12 cellular contexts compared by ENCODE assay signal in the genomic region with DNA sequence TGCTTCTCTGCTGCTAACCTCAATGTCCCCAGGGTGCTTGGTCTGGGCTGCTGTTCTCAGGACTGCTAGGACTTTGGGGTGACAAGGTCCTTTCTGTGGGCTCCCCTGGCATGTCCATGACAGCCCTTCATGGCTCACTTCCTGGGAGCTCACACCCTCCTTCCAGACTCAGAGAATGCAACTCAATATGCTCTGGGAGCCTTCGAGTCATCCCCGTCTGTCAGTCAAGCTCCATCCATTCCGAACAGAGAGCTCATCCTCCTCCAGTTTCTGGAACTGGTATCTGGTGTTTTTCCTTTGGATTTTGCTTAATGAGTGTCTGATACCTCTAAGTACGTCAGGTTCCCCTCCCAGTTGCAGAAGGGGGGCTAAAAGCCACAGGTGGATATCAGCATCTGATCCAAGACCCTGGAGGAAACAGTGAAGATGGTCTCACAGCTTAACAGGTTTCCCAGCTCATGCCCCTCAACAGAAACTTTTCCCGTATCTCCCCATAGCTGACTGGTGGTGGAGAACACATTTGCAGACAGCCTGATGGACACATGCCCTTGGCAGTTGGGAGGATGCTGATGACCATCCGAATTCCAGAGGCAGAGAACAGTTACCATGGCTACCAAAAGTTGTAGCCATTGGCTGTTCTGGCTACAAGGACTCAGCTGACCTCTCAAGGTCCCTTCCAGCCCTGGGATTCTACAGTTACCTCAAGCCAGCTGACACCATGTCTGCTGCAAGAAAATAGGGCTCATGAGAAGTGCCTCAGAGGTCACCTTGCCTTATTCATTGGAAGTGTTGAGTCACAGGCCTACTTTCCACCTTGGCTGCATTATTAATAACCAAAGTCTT. TPM values are rescaled to one million over a fixed set of nuclear protein-coding genes. Genes with fewer than 3 reads are reported as not detected.
A peak's percentile ranks its signal among the peaks of the same experiment; 100 is the strongest.
DNase-seq lines count a peak whose midpoint lies in the region; ATAC-seq and TF ChIP-seq lines count a peak whose summit lies in the region.
"Had no signal": no experiment of that assay in that cellular context is flagged by ENCODE, and none has a peak within 500 bp of the region (broad histone marks: within the 10 kb centered on the region; RNA-seq: fewer than 3 reads in every experiment).

No MANE protein-coding gene starts in this region.

- H3K9me3 Mint-ChIP-seq in activated T-helper 1 cell treated with anti-CD3 and anti-CD28 coated beads, Interleukin-12 subunit alpha, Interleukin-12 subunit beta, Interleukin-2, Interleukin-4 antibody, amounts not matched to agents 30 ng/mL and 10 ng/mL and 1 ng/mL, durations not matched to agents 14 hours and 24 hours and 36 hours: no peaks in the 10 kb centered on the region

- DNase-seq in cardiac muscle cell (ENCODE audit: low read depth in 1 of 2, low spot score in 1 of 2): no peak
- no peak for DNase-seq in Right ventricle myocardium superior
- no peak for DNase-seq in activated T-helper 1 cell treated with anti-CD3 and anti-CD28 coated beads, Interleukin-12 subunit alpha, Interleukin-12 subunit beta, Interleukin-2, Interleukin-4 antibody, amounts not matched to agents 30 ng/mL and 10 ng/mL and 1 ng/mL, durations not matched to agents 14 hours and 24 hours and 36 hours (ENCODE audit: low spot score)
- DNase-seq in fibroblast of peridontal ligament (ENCODE audit: extremely low read depth): peak; percentile 8
- DNase-seq in stromal cell of bone marrow (ENCODE audit: low read depth): peak; percentile 28
- DNase-seq in NOMO-1 (lab: John Stamatoyannopoulos, UW; ENCODE audit: unreplicated experiment in 2 of 2): no peak
- no peak for DNase-seq in LoVo (ENCODE audit: low spot score)
- DNase-seq: NCI-H1417 treated with DMSO at 0.1 percent for 48 hours; NK-92 treated with Interleukin-12 subunit alpha and Interleukin-12 subunit beta, amount 100 ng/mL, for 24 hours; T1000 had no signal

- no peaks in the 10 kb centered on the region for H3K9me3 ChIP-seq in cardiac muscle cell (ENCODE audit: low read depth)
- H3K9me3 ChIP-seq: tibial nerve had no signal

- peak overlapping the region; percentile 36 for H3K27ac ChIP-seq in cardiac muscle cell

- H3K27me3 ChIP-seq in cardiac muscle cell: no peaks in the 10 kb centered on the region
- H3K27me3 ChIP-seq: tibial nerve had no signal

- peaks cover 37% of the 10 kb centered on the region for H3K36me3 Mint-ChIP-seq in activated T-helper 1 cell treated with anti-CD3 and anti-CD28 coated beads, Interleukin-12 subunit alpha, Interleukin-12 subunit beta, Interleukin-2, Interleukin-4 antibody, amounts not matched to agents 30 ng/mL and 10 ng/mL and 1 ng/mL, durations not matched to agents 14 hours and 24 hours and 36 hours (ENCODE audit: low read depth)

- intact Hi-C loops in Right ventricle myocardium superior (cut with DNase I): no loop called here
- intact Hi-C loops in activated T-helper 1 cell treated with anti-CD3 and anti-CD28 coated beads, Interleukin-12 subunit alpha, Interleukin-12 subunit beta, Interleukin-2, Interleukin-4 antibody, amounts not matched to agents 30 ng/mL and 10 ng/mL and 1 ng/mL, durations not matched to agents 14 hours and 24 hours and 36 hours (cut with micrococcal nuclease): no loop called here

- H3K27ac Mint-ChIP-seq in activated T-helper 1 cell treated with anti-CD3 and anti-CD28 coated beads, Interleukin-12 subunit alpha, Interleukin-12 subunit beta, Interleukin-2, Interleukin-4 antibody, amounts not matched to agents 30 ng/mL and 10 ng/mL and 1 ng/mL, durations not matched to agents 14 hours and 24 hours and 36 hours: peak overlapping the region; percentile 83

- no peaks in the 10 kb centered on the region for H3K4me1 ChIP-seq in cardiac muscle cell (ENCODE audit: low read depth)

- ATAC-seq in Right ventricle myocardium superior (ENCODE audit: poor library complexity) (no peak), HG03196 (IDR thresholded peaks at IDR 0.05; ENCODE audit: unreplicated experiment) (no peak)

- peaks cover 37% of the 10 kb centered on the region for H3K36me3 ChIP-seq in cardiac muscle cell

- no peak overlapping the region for H3K4me3 Mint-ChIP-seq in activated T-helper 1 cell treated with anti-CD3 and anti-CD28 coated beads, Interleukin-12 subunit alpha, Interleukin-12 subunit beta, Interleukin-2, Interleukin-4 antibody, amounts not matched to agents 30 ng/mL and 10 ng/mL and 1 ng/mL, durations not matched to agents 14 hours and 24 hours and 36 hours

- no peak for TF ChIP-seq CTCF in cardiac muscle cell (IDR thresholded peaks at IDR 0.05; ENCODE audit: low read depth, low read length)

- H3K4me3 ChIP-seq in cardiac muscle cell: no peak overlapping the region
- H3K4me3 ChIP-seq: tibial nerve had no signal

- no peaks in the 10 kb centered on the region for H3K27me3 Mint-ChIP-seq in activated T-helper 1 cell treated with anti-CD3 and anti-CD28 coated beads, Interleukin-12 subunit alpha, Interleukin-12 subunit beta, Interleukin-2, Interleukin-4 antibody, amounts not matched to agents 30 ng/mL and 10 ng/mL and 1 ng/mL, durations not matched to agents 14 hours and 24 hours and 36 hours (ENCODE audit: insufficient read depth)

- H3K4me1 Mint-ChIP-seq in activated T-helper 1 cell treated with anti-CD3 and anti-CD28 coated beads, Interleukin-12 subunit alpha, Interleukin-12 subunit beta, Interleukin-2, Interleukin-4 antibody, amounts not matched to agents 30 ng/mL and 10 ng/mL and 1 ng/mL, durations not matched to agents 14 hours and 24 hours and 36 hours (ENCODE audit: low read depth): peaks cover 44% of the 10 kb centered on the region

RNA-seq across cellular contexts. Expression of gene RAB35, which starts 9.5 kb away (rescaled TPM):
- total RNA-seq in cardiac muscle cell (27.5 and 33.4 TPM in 2 replicates), Right ventricle myocardium superior (23.6 TPM)
- polyA plus RNA-seq in cardiac muscle cell: 20.6 and 25.4 TPM in 2 replicates
- 89.2 and 94.2 TPM in 2 replicates for total RNA-seq in activated T-helper 1 cell treated with anti-CD3 and anti-CD28 coated beads, Interleukin-12 subunit alpha, Interleukin-12 subunit beta, Interleukin-2, Interleukin-4 antibody, amounts not matched to agents 30 ng/mL and 10 ng/mL and 1 ng/mL, durations not matched to agents 14 hours and 24 hours and 36 hours

Comparison
In these comparisons a context has a peak if more than half of its experiments do, and no peak if none do; other contexts are left out.
1. DNase-seq: peak in fibroblast of peridontal ligament (single experiment) and stromal cell of bone marrow (single experiment); none in cardiac muscle cell (0 of 2), Right ventricle myocardium superior (single experiment), activated T-helper 1 cell treated with anti-CD3 and anti-CD28 coated beads, Interleukin-12 subunit alpha, Interleukin-12 subunit beta, Interleukin-2, Interleukin-4 antibody, amounts not matched to agents 30 ng/mL and 10 ng/mL and 1 ng/mL, durations not matched to agents 14 hours and 24 hours and 36 hours (single experiment), NOMO-1 (0 of 2) and LoVo (single experiment).